In the genomic region with DNA sequence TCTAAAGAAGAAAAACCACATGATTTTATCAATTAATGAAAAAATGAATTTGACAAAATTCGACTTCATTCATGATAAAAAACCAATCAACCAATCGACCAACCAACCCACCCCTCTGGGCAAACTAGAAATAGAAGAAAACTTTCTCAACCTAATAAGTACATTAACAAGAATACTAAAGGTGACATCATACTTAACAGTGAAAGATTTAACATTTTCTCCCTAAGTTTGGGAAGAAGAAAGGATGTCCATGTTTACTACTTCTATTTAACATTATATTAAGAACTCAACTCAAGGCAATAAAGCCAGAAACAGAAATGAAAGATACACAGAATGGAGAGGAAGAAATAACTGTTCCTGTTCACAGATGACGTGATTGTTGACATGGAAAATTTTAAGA, we compare ENCODE assay signal across 7 cellular contexts.
"Had no signal": no experiment of that assay in that cellular context is flagged by ENCODE, and none has a peak within 500 bp of the region (broad histone marks: within the 10 kb centered on the region; RNA-seq: fewer than 3 reads in every experiment).

No MANE protein-coding gene starts in this region.

- DNase-seq: GM23248, GOT3, H7, KBM-7 had no signal

- H2AFZ ChIP-seq: GM23248 had no signal

- H3K27ac ChIP-seq: GM23248 had no signal

- H3K4me1 ChIP-seq: HAP-1 had no signal

- H3K4me3 ChIP-seq: GM23248, HAP-1 had no signal

- H3K9me3 ChIP-seq: HAP-1 had no signal

- H3K36me3 ChIP-seq: HAP-1 had no signal

- FAIRE-seq: HTR-8/SVneo had no signal

- ATAC-seq: HCT116 had no signal

- H3K9ac ChIP-seq: GM23248 had no signal
